ENCODE assay signal across 17 cellular contexts in the genomic region with DNA sequence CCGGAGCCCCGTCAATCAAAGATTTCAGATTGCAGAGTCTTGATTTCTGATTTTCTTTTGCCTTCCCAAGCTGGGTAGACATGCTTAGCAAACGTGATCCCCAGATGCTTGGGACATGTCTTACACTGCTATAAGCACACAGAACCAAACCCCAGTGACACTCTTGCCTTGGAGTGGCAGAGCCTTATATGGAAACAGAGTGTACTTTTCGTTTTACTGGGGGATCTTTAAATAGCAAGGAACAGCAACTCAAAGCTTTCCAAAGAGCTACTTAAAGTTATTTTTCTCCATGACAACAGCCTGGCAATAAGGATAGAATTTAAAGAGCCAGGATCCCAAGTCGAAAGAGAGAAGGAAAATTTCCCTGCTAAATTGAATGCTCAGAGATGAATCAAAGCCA.
"Had no signal": no experiment of that assay in that cellular context is flagged by ENCODE, and none has a peak within 500 bp of the region (broad histone marks: within the 10 kb centered on the region; RNA-seq: fewer than 3 reads in every experiment).

No MANE protein-coding gene starts in this region.

- H3K36me3 ChIP-seq: esophagus squamous epithelium, WERI-Rb-1 had no signal

- H3K27ac ChIP-seq: esophagus squamous epithelium, parathyroid adenoma, WERI-Rb-1 had no signal

- H3K9me3 ChIP-seq: esophagus squamous epithelium had no signal

- H3K27me3 ChIP-seq: esophagus squamous epithelium had no signal

- DNase-seq: activated CD4-positive, alpha-beta T cell treated with anti-CD3 and anti-CD28 coated beads for 1 hour; activated CD8-positive, alpha-beta memory T cell treated with anti-CD3 and anti-CD28 coated beads for 24 hours; activated CD8-positive, alpha-beta memory T cell treated with anti-CD3 and anti-CD28 coated beads, Interleukin-2, amount 50 U/mL, for 48 hours; activated effector memory CD4-positive, alpha-beta T cell treated with anti-CD3 and anti-CD28 coated beads, Interleukin-2, amount 50 U/mL, for 16 hours; activated T-cell treated with anti-CD3 and anti-CD28 coated beads, Interleukin-2, amount 50 U/mL, for 48 hours; effector memory CD8-positive, alpha-beta T cell; esophagus squamous epithelium; immature natural killer cell; left colon; naive thymus-derived CD8-positive, alpha-beta T cell; retina; stimulated activated CD4-positive, alpha-beta T cell treated with anti-CD3 and anti-CD28 coated beads, Interleukin-2, amount 100 ng/mL, for 24 hours; stimulated activated naive CD4-positive, alpha-beta T cell treated with Interleukin-2 at 50 U/mL for 16 hours; substantia nigra; T-helper 17 cell; WERI-Rb-1 had no signal

- H2AFZ ChIP-seq: parathyroid adenoma had no signal

- ATAC-seq: effector memory CD8-positive, alpha-beta T cell; left colon; naive thymus-derived CD8-positive, alpha-beta T cell; T-helper 17 cell had no signal

- H3K4me1 ChIP-seq: esophagus squamous epithelium, parathyroid adenoma had no signal

- H3K79me2 ChIP-seq: parathyroid adenoma had no signal

- H3K4me3 ChIP-seq: esophagus squamous epithelium had no signal
